Comparison of ENCODE assay signal across 1 cellular context in genomic region chr12:92107621-92108131, GRCh38.
TF ChIP-seq lines count a peak whose summit lies in the region.

No MANE protein-coding gene starts in this region.

TF ChIP-seq in HepG2, 621 proteins besides CTCF, POLR2A, EP300 and RAD21 (continued from another document):
- TF ChIP-seq, protein P1, sequence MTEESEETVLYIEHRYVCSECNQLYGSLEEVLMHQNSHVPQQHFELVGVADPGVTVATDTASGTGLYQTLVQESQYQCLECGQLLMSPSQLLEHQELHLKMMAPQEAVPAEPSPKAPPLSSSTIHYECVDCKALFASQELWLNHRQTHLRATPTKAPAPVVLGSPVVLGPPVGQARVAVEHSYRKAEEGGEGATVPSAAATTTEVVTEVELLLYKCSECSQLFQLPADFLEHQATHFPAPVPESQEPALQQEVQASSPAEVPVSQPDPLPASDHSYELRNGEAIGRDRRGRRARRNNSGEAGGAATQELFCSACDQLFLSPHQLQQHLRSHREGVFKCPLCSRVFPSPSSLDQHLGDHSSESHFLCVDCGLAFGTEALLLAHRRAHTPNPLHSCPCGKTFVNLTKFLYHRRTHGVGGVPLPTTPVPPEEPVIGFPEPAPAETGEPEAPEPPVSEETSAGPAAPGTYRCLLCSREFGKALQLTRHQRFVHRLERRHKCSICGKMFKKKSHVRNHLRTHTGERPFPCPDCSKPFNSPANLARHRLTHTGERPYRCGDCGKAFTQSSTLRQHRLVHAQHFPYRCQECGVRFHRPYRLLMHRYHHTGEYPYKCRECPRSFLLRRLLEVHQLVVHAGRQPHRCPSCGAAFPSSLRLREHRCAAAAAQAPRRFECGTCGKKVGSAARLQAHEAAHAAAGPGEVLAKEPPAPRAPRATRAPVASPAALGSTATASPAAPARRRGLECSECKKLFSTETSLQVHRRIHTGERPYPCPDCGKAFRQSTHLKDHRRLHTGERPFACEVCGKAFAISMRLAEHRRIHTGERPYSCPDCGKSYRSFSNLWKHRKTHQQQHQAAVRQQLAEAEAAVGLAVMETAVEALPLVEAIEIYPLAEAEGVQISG (CRISPR knock-in tag; IDR thresholded peaks at IDR 0.05), result no peak
- no peak for TF ChIP-seq ZNF660 (CRISPR knock-in tag; IDR thresholded peaks at IDR 0.05; ENCODE audit: borderline replicate concordance, low read depth)
- no peak for TF ChIP-seq PLRG1 (conservative IDR thresholded peaks at IDR 0.05)
- TF ChIP-seq SRSF9 (IDR thresholded peaks at IDR 0.05; ENCODE audit: borderline replicate concordance, insufficient read depth, low read depth, low read length, poor library complexity, severe bottlenecking), result no peak
- TF ChIP-seq PREB (CRISPR knock-in tag; IDR thresholded peaks at IDR 0.05), result no peak
- TF ChIP-seq ZNF558 (CRISPR knock-in tag; IDR thresholded peaks at IDR 0.05; ENCODE audit: borderline replicate concordance), result no peak
- no peak for TF ChIP-seq THAP11 (CRISPR knock-in tag; IDR thresholded peaks at IDR 0.05)
- TF ChIP-seq TOE1 (CRISPR knock-in tag; IDR thresholded peaks at IDR 0.05), result no peak
- no peak for TF ChIP-seq KLF9 (CRISPR knock-in tag; IDR thresholded peaks at IDR 0.05; ENCODE audit: low read depth)
- TF ChIP-seq ZNF720 (CRISPR knock-in tag; IDR thresholded peaks at IDR 0.05), result no peak
- no peak for TF ChIP-seq HMG20B (CRISPR knock-in tag; conservative IDR thresholded peaks at IDR 0.05)
- TF ChIP-seq ZNF446 (CRISPR knock-in tag; IDR thresholded peaks at IDR 0.05), result no peak
- no peak for TF ChIP-seq ZNF296 (CRISPR knock-in tag; conservative IDR thresholded peaks at IDR 0.05)
- no peak for TF ChIP-seq ZNF276 (CRISPR knock-in tag; IDR thresholded peaks at IDR 0.05; ENCODE audit: low read depth)
